Comparison of ENCODE assay signal across 20 cellular contexts in the genomic region with DNA sequence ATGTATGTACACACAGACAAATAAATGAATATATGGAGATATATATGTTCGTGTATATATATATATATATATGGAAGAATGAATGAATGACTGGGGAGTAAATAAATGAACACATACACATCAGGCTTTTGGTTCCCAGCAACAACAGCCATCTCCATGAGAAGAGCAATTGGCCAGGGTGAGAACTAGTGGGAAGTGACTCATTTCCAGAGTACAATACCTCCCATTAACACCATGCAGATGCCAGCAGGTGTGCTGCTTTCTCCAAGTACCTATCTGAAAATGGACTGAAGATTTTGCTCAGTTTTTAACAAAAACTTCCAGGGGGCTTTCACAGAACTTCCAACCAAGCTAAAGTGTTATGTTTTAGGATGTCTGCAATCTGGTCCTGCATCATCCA.
DNase-seq lines count a peak whose midpoint lies in the region; ATAC-seq, FAIRE-seq and TF ChIP-seq lines count a peak whose summit lies in the region.
"Had no signal": no experiment of that assay in that cellular context is flagged by ENCODE, and none has a peak within 500 bp of the region (broad histone marks: within the 10 kb centered on the region; RNA-seq: fewer than 3 reads in every experiment).

No MANE protein-coding gene starts in this region.

- no peak for TF ChIP-seq EP300 in GM12878 (IDR thresholded peaks at IDR 0.05; ENCODE audit: borderline replicate concordance in 1 of 2, control insufficient read depth in 1 of 2, low read depth in 2 of 2, low read length in 2 of 2)

- H3K9me3 Mint-ChIP-seq in activated CD4-positive, alpha-beta T cell treated with anti-CD3 and anti-CD28 coated beads, Interleukin-2, amount 10 ng/mL, durations not matched to agents 24 days and 14 days = peaks cover 6% of the 10 kb centered on the region
- H3K9me3 Mint-ChIP-seq: CD4-positive, alpha-beta T cell had no signal

- no peak for TF ChIP-seq POLR2A in GM12878 (IDR thresholded peaks at IDR 0.05; ENCODE audit: low read depth, low read length)

- H2BK5ac ChIP-seq in neuronal stem cell (ENCODE audit: low read length) = no peak overlapping the region

- no peak overlapping the region for H2BK120ac ChIP-seq in neuronal stem cell (ENCODE audit: low read depth, low read length)

- H4K91ac ChIP-seq in neuronal stem cell (ENCODE audit: low read depth, low read length, poor library complexity) = no peak overlapping the region

- H3K36me3 Mint-ChIP-seq in activated CD4-positive, alpha-beta T cell treated with anti-CD3 and anti-CD28 coated beads, Interleukin-2, amount 10 ng/mL, durations not matched to agents 24 days and 14 days (ENCODE audit: low read depth) = peaks cover 49% of the 10 kb centered on the region

- H3K36me3 ChIP-seq in GM12878 (ENCODE audit: control insufficient read depth in 2 of 2, insufficient read depth in 2 of 2, low read length in 1 of 2) = peaks cover 8 to 38% of the 10 kb centered on the region in 2 experiments
- peaks cover 0 to 52% of the 10 kb centered on the region in 2 donors for H3K36me3 ChIP-seq in neuronal stem cell (replicated peaks in 1 of 2; ENCODE audit: control insufficient read depth in 2 of 2, insufficient read depth in 2 of 2, low read length in 2 of 2)
- H3K36me3 ChIP-seq: suprapubic skin had no signal

- H3K23ac ChIP-seq in neuronal stem cell (ENCODE audit: low read depth, low read length, poor library complexity) = no peak overlapping the region

- WGBS in GM12878 (ENCODE audit: insufficient coverage, insufficient replicate concordance, low lambda C conversion rate, missing lambda C conversion rate) = 60% methylated on average over 1 of the region's 1 CpG
- no CpG with 5 or more reads among the region's 1 CpG for WGBS in neuronal stem cell (ENCODE audit: extremely low coverage in 2 of 2, insufficient read length in 2 of 2, insufficient replicate concordance in 1 of 2), 2 donors

- DNase-seq in activated CD4-positive, alpha-beta T cell treated with anti-CD3 and anti-CD28 coated beads, Interleukin-2, amount 10 ng/mL, durations not matched to agents 24 days and 14 days = peak; percentile 44
- DNase-seq in activated CD4-positive, alpha-beta T cell treated with anti-CD3 and anti-CD28 coated beads for 1 hour = no peak
- DNase-seq in GM12878 (ENCODE audit: low read depth, low spot score) (peak; percentile 62), DMS153 (lab: John Stamatoyannopoulos, UW) (no peak), neuronal stem cell (ENCODE audit: low spot score) (no peak), NCI-H1694 (lab: John Stamatoyannopoulos, UW) (no peak), DMS 273 (lab: John Stamatoyannopoulos, UW; ENCODE audit: unreplicated experiment) (no peak)
- DNase-seq: 8988T; activated CD4-positive, alpha-beta T cell treated with anti-CD3 and anti-CD28 coated beads, Interleukin-2, amount 50 U/mL, for 48 hours; activated effector memory CD4-positive, alpha-beta T cell treated with Interleukin-2 at 50 U/mL for 16 hours; CD4-positive, alpha-beta T cell; kidney; NCI-H1417 treated with DMSO at 0.1 percent for 48 hours; NCI-H510A; T-helper 2 cell had no signal

- H3K9ac ChIP-seq in GM12878 (ENCODE audit: control insufficient read depth, insufficient read depth, low read length) = no peak overlapping the region
- no peak overlapping the region for H3K9ac ChIP-seq in neuronal stem cell (ENCODE audit: low read depth, low read length, poor library complexity)

- intact Hi-C loops in activated CD4-positive, alpha-beta T cell treated with anti-CD3 and anti-CD28 coated beads, Interleukin-2, amount 10 ng/mL, durations not matched to agents 24 days and 14 days (cut with micrococcal nuclease) = no loop called here
- intact Hi-C loops in GM12878 (cut with micrococcal nuclease; ENCODE audit: unreplicated experiment) = no loop called here

- H3K4me1 ChIP-seq in GM12878 (ENCODE audit: control insufficient read depth, insufficient read depth, low read length) (peaks cover 4% of the 10 kb centered on the region; the same call in 1 of the 2 replicates), neuronal stem cell (ENCODE audit: control insufficient read depth in 2 of 2, insufficient read depth in 1 of 2, low read depth in 1 of 2, low read length in 2 of 2) (no peaks in the 10 kb centered on the region)
- H3K4me1 ChIP-seq: suprapubic skin had no signal

- BruUV-seq in GM12878 (replicated peaks; lab: Mats Ljungman, UMichigan) = no TSS peak

- no peak overlapping the region for H3K4me3 Mint-ChIP-seq in activated CD4-positive, alpha-beta T cell treated with anti-CD3 and anti-CD28 coated beads, Interleukin-2, amount 10 ng/mL, durations not matched to agents 24 days and 14 days
- H3K4me3 Mint-ChIP-seq: CD4-positive, alpha-beta T cell had no signal

- peaks cover 1% of the 10 kb centered on the region; the same call in 1 of the 2 replicates for H3K79me2 ChIP-seq in GM12878 (ENCODE audit: control insufficient read depth, insufficient read depth, low read length)

- H4K8ac ChIP-seq in neuronal stem cell (ENCODE audit: low read depth, low read length) = no peak overlapping the region

- no peak for TF ChIP-seq CTCF in GM12878 (IDR thresholded peaks at IDR 0.05 in 2 of 3, conservative IDR thresholded peaks at IDR 0.05 in 1 of 3; ENCODE audit: control insufficient read depth in 2 of 3, extremely low read depth in 1 of 3, insufficient read depth in 1 of 3, low read depth in 3 of 3, low read length in 3 of 3)

- no peaks in the 10 kb centered on the region for H3K27me3 Mint-ChIP-seq in activated CD4-positive, alpha-beta T cell treated with anti-CD3 and anti-CD28 coated beads, Interleukin-2, amount 10 ng/mL, durations not matched to agents 24 days and 14 days
- H3K27me3 Mint-ChIP-seq: CD4-positive, alpha-beta T cell; progenitor cell of endocrine pancreas had no signal

- H3K27ac ChIP-seq in GM12878 (ENCODE audit: control insufficient read depth, insufficient read depth) (peak overlapping the region; percentile 10; the same call in 1 of the 2 replicates), neuronal stem cell (replicated peaks; ENCODE audit: low read length) (no peak overlapping the region)
- H3K27ac ChIP-seq: RWPE1, suprapubic skin had no signal

- no peak overlapping the region for H3K18ac ChIP-seq in neuronal stem cell (ENCODE audit: low read length)

- POLR2A ChIA-PET in GM12878 (lab: Charles Lee) = interaction anchor here (1.1 to 1.2 kb wide), 2 partner anchors 18 to 87 kb away, joined by 3 read pairs; no protein-coding TSS in a partner anchor

- H2AK5ac ChIP-seq in neuronal stem cell (ENCODE audit: low read depth, low read length) = no peak overlapping the region

- H2BK12ac ChIP-seq in neuronal stem cell (ENCODE audit: low read length) = no peak overlapping the region

- RAD21 ChIA-PET in GM12878 (lab: Charles Lee; ENCODE audit: unreplicated experiment) = interaction anchor here (1.2 to 1.5 kb wide), 2 partner anchors 17 to 176 kb away, joined by 3 read pairs; no protein-coding TSS in a partner anchor

- H4K20me1 ChIP-seq in GM12878 (ENCODE audit: control insufficient read depth, insufficient read depth) = no peaks in the 10 kb centered on the region

- H3K27me3 ChIP-seq in GM12878 (replicated peaks in 1 of 2; ENCODE audit: control insufficient read depth in 2 of 2, insufficient read depth in 2 of 2, low read length in 1 of 2) (no peaks in the 10 kb centered on the region), neuronal stem cell (ENCODE audit: control insufficient read depth in 3 of 3, insufficient read depth in 3 of 3, low read depth in 1 of 3, low read length in 3 of 3) (no peaks in the 10 kb centered on the region)
- H3K27me3 ChIP-seq: suprapubic skin had no signal

- SMC1A ChIA-PET in GM12878 (lab: Charles Lee; ENCODE audit: uncharacterized antibody, unreplicated experiment) = interaction anchor here (0.6 to 4.3 kb wide), 15 partner anchors 9 to 360 kb away, joined by 3 to 33 read pairs (median 5); no protein-coding TSS in a partner anchor

- FAIRE-seq in GM12878 (lab: Jason Lieb, UNC) = no peak
- FAIRE-seq: K562, kidney had no signal

- H3K4me1 Mint-ChIP-seq in activated CD4-positive, alpha-beta T cell treated with anti-CD3 and anti-CD28 coated beads, Interleukin-2, amount 10 ng/mL, durations not matched to agents 24 days and 14 days = peaks cover 6% of the 10 kb centered on the region

- no peak overlapping the region for H2BK15ac ChIP-seq in neuronal stem cell (ENCODE audit: low read length)

- no peak overlapping the region for H2AFZ ChIP-seq in GM12878 (ENCODE audit: control insufficient read depth, low read depth, low read length)
- no peak overlapping the region for H2AFZ ChIP-seq in neuronal stem cell (ENCODE audit: low read length)

- no peak for TF ChIP-seq RAD21 in GM12878 (IDR thresholded peaks at IDR 0.05; ENCODE audit: insufficient read depth, low read depth, low read length)

- in situ Hi-C loops in GM12878 (cut with MboI) = no loop called here

- ATAC-seq in HG03060 (IDR thresholded peaks at IDR 0.05; ENCODE audit: low read depth, unreplicated experiment) = peak; percentile 81
- peak; percentile 83 for ATAC-seq in GM12878
- ATAC-seq: K562 had no signal

- H3K4me2 ChIP-seq in GM12878 (ENCODE audit: control insufficient read depth, insufficient read depth) (no peak overlapping the region), neuronal stem cell (ENCODE audit: insufficient read depth, low read length, poor library complexity, severe bottlenecking) (no peak overlapping the region)

- H3K79me1 ChIP-seq in neuronal stem cell (ENCODE audit: low read depth, low read length) = no peaks in the 10 kb centered on the region

- H3K4ac ChIP-seq in neuronal stem cell (ENCODE audit: low read length) = no peak overlapping the region

- H3K27ac Mint-ChIP-seq in activated CD4-positive, alpha-beta T cell treated with anti-CD3 and anti-CD28 coated beads, Interleukin-2, amount 10 ng/mL, durations not matched to agents 24 days and 14 days = no peak overlapping the region
- H3K27ac Mint-ChIP-seq: CD4-positive, alpha-beta T cell; progenitor cell of endocrine pancreas had no signal

- no peak overlapping the region for H3K14ac ChIP-seq in neuronal stem cell (ENCODE audit: low read length)

- H3K9me3 ChIP-seq in GM12878 (replicated peaks; ENCODE audit: control insufficient read depth, insufficient read depth, low read length) (no peaks in the 10 kb centered on the region; the same call in 2 of the 3 replicates), neuronal stem cell (replicated peaks in 1 of 2; ENCODE audit: control insufficient read depth in 2 of 2, insufficient read depth in 1 of 2, low read depth in 1 of 2, low read length in 2 of 2) (no peaks in the 10 kb centered on the region)
- H3K9me3 ChIP-seq: suprapubic skin had no signal

- CTCF ChIA-PET in GM12878 (lab: Yijun Ruan, JAX) = interaction anchor here (1.0 to 3.8 kb wide), 4 partner anchors 13 to 18 kb away, joined by 4 to 13 read pairs (median 9); no protein-coding TSS in a partner anchor

- H3K4me3 ChIP-seq in GM12878 (no peak overlapping the region), neuronal stem cell (ENCODE audit: low read length in 2 of 2) (no peak overlapping the region)
- H3K4me3 ChIP-seq: K562, suprapubic skin had no signal

TF ChIP-seq in GM12878, 131 proteins besides CTCF, POLR2A, EP300 and RAD21 (continues in another document):
- TF ChIP-seq IRF4 (IDR thresholded peaks at IDR 0.05; ENCODE audit: low read depth, low read length) (peak; percentile 94), PAX5 (IDR thresholded peaks at IDR 0.05; ENCODE audit: borderline replicate concordance, low read depth, low read length) (no peak)

Comparison
In these comparisons a context has a peak if more than half of its experiments do, and no peak if none do; other contexts are left out.
1. DNase-seq: peak in activated CD4-positive, alpha-beta T cell treated with anti-CD3 and anti-CD28 coated beads, Interleukin-2, amount 10 ng/mL, durations not matched to agents 24 days and 14 days (single experiment) and GM12878 (single experiment); none in activated CD4-positive, alpha-beta T cell treated with anti-CD3 and anti-CD28 coated beads for 1 hour (single experiment), DMS153 (single experiment), neuronal stem cell (single experiment), NCI-H1694 (single experiment) and DMS 273 (single experiment).